ENCODE assay signal across 8 cellular contexts in the genomic region with DNA sequence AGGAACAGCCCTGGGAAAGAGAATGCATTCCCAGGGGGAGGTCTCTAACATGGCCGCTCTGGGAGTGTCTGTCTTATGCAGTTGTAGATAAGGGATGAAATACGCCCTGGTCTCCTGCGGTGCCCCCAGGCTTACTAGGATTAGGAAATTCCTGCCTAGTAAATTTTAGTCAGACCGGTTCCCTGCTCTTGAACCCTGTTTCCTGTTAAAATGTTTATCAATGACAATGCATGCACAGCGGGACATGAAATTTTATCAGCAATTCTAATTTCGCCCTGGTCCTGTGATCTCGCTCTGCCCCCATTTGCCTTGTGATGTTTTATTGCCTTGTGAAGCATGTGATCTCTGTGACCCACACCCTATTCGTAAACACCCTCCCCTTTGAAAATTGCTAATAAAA. TPM values are rescaled to one million over a fixed set of nuclear protein-coding genes. Genes with fewer than 3 reads are reported as not detected.
"Had no signal": no experiment of that assay in that cellular context is flagged by ENCODE, and none has a peak within 500 bp of the region (broad histone marks: within the 10 kb centered on the region; RNA-seq: fewer than 3 reads in every experiment).

No MANE protein-coding gene starts in this region.

RNA-seq across cellular contexts. Expression of gene TP53AIP1, which starts 56.5 kb away (rescaled TPM):
- total RNA-seq: kidney epithelial cell; left ventricle myocardium inferior; naive thymus-derived CD4-positive, alpha-beta T cell; natural killer cell treated with Interleukin-12 subunit alpha and Interleukin-12 subunit beta and Interleukin-15 and Interleukin-18, amount 100 ng/mL, for 72 hours; pulmonary artery endothelial cell; right atrium auricular region; skeletal muscle tissue; tibial nerve had no signal
- polyA plus RNA-seq: naive thymus-derived CD4-positive, alpha-beta T cell had no signal
